1 cellular context compared by ENCODE assay signal in genomic region chr3:48997714-48998637, GRCh38.
TF ChIP-seq lines count a peak whose summit lies in the region.

No MANE protein-coding gene starts in this region.

TF ChIP-seq in HEK293, 187 proteins besides CTCF, POLR2A, EP300 and RAD21 (continued from another document):
- TF ChIP-seq ZNF398 (tag by site-specific recombination; IDR thresholded peaks at IDR 0.05) (peak; percentile 41; the same call in 1 of the 2 replicates), ZXDB (tag by site-specific recombination; IDR thresholded peaks at IDR 0.05) (no peak), ZNF747 (tag by site-specific recombination; IDR thresholded peaks at IDR 0.05) (no peak), HOXD13 (CRISPR knock-in tag; IDR thresholded peaks at IDR 0.05; ENCODE audit: borderline replicate concordance) (no peak), HOXC10 (CRISPR knock-in tag; IDR thresholded peaks at IDR 0.05) (no peak), MYNN (tag by site-specific recombination; IDR thresholded peaks at IDR 0.05; ENCODE audit: borderline replicate concordance) (peak; percentile 97), ZNF514 (tag by site-specific recombination; IDR thresholded peaks at IDR 0.05) (no peak)
- TF ChIP-seq, protein P1, sequence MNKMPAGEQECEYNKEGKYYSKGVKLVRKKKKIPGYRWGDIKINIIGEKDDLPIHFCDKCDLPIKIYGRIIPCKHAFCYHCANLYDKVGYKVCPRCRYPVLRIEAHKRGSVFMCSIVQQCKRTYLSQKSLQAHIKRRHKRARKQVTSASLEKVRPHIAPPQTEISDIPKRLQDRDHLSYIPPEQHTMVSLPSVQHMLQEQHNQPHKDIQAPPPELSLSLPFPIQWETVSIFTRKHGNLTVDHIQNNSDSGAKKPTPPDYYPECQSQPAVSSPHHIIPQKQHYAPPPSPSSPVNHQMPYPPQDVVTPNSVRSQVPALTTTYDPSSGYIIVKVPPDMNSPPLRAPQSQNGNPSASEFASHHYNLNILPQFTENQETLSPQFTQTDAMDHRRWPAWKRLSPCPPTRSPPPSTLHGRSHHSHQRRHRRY (tag by site-specific recombination; IDR thresholded peaks at IDR 0.05): no peak
- TF ChIP-seq, protein P2, sequence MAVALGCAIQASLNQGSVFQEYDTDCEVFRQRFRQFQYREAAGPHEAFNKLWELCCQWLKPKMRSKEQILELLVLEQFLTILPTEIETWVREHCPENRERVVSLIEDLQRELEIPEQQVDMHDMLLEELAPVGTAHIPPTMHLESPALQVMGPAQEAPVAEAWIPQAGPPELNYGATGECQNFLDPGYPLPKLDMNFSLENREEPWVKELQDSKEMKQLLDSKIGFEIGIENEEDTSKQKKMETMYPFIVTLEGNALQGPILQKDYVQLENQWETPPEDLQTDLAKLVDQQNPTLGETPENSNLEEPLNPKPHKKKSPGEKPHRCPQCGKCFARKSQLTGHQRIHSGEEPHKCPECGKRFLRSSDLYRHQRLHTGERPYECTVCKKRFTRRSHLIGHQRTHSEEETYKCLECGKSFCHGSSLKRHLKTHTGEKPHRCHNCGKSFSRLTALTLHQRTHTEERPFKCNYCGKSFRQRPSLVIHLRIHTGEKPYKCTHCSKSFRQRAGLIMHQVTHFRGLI (tag by site-specific recombination; IDR thresholded peaks at IDR 0.05): no peak
- TF ChIP-seq, protein P3, sequence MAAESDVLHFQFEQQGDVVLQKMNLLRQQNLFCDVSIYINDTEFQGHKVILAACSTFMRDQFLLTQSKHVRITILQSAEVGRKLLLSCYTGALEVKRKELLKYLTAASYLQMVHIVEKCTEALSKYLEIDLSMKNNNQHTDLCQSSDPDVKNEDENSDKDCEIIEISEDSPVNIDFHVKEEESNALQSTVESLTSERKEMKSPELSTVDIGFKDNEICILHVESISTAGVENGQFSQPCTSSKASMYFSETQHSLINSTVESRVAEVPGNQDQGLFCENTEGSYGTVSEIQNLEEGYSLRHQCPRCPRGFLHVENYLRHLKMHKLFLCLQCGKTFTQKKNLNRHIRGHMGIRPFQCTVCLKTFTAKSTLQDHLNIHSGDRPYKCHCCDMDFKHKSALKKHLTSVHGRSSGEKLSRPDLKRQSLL (tag by site-specific recombination; IDR thresholded peaks at IDR 0.05): no peak
